ENCODE assay signal across 11 cellular contexts in genomic region chr2:9737053-9737875, GRCh38.
DNase-seq lines count a peak whose midpoint lies in the region; FAIRE-seq and TF ChIP-seq lines count a peak whose summit lies in the region.
"Had no signal": no experiment of that assay in that cellular context is flagged by ENCODE, and none has a peak within 500 bp of the region (broad histone marks: within the 10 kb centered on the region; RNA-seq: fewer than 3 reads in every experiment).

No MANE protein-coding gene starts in this region.

- H3K4me1 ChIP-seq in small intestine (ENCODE audit: control insufficient read depth in 2 of 2, insufficient read depth in 1 of 2, low read depth in 1 of 2, low read length in 1 of 2), result peaks cover 0 to 5% of the 10 kb centered on the region in 2 donors

- intact Hi-C loops in posterior vena cava (cut with DNase I), result no loop called here

- no peaks in the 10 kb centered on the region for H3K36me3 ChIP-seq in small intestine (ENCODE audit: control insufficient read depth in 2 of 2, insufficient read depth in 2 of 2, low read length in 2 of 2)
- H3K36me3 ChIP-seq: Peyer's patch had no signal

- TF ChIP-seq CTCF in AG10803 (conservative IDR thresholded peaks at IDR 0.05; ENCODE audit: low read length), result 0 out of 2 replicates have a peak, but pooled peaks have one; percentile 3
- TF ChIP-seq CTCF in GM10248 (IDR thresholded peaks at IDR 0.05; ENCODE audit: control extremely low read depth, extremely low read depth, low read depth, missing control alignments), result peak; percentile 18

- H3K4me3 ChIP-seq in AG10803 (ENCODE audit: low read length), result no peak overlapping the region
- no peak overlapping the region for H3K4me3 ChIP-seq in small intestine (ENCODE audit: low read depth in 1 of 2, low read length in 2 of 2)
- H3K4me3 ChIP-seq: Peyer's patch had no signal

- H3K9me3 ChIP-seq in small intestine (ENCODE audit: control insufficient read depth, low read depth), result peaks cover 2% of the 10 kb centered on the region
- H3K9me3 ChIP-seq: Peyer's patch had no signal

- FAIRE-seq in RCC 7860 (lab: Jason Lieb, UNC), result no peak
- no peak for FAIRE-seq in GM12891 (lab: Jason Lieb, UNC)
- FAIRE-seq in small intestine (lab: Jason Lieb, UNC), result no peak
- FAIRE-seq: colon had no signal

- peak; percentile 21 for DNase-seq in AG10803 (ENCODE audit: low read depth)
- peak; percentile 86 for DNase-seq in GM10248 (ENCODE audit: extremely low spot score)
- peak; percentile 22 for DNase-seq in RCC 7860 (ENCODE audit: low spot score)
- peak; percentile 40 for DNase-seq in epidermal melanocyte (ENCODE audit: insufficient read length, low spot score)
- DNase-seq in GM12891 (ENCODE audit: insufficient read length, low spot score), result no peak
- no peak for DNase-seq in NCI-H226
- DNase-seq in posterior vena cava (ENCODE audit: low spot score), result no peak
- no peak for DNase-seq in small intestine
- DNase-seq: GOT3, Peyer's patch had no signal

- no peak overlapping the region for H3K27ac ChIP-seq in small intestine (ENCODE audit: low read depth in 1 of 2, low read length in 1 of 2)

- TF ChIP-seq POLR2A in GM12891 (IDR thresholded peaks at IDR 0.05; ENCODE audit: low read depth, low read length), result no peak

- CTCF ChIA-PET in GM10248 (lab: Yijun Ruan, JAX), result interaction anchor here (1.0 to 1.7 kb wide), 5 partner anchors 9 to 34 kb away, joined by 3 to 6 read pairs (median 5); no protein-coding TSS in a partner anchor

- POLR2A ChIA-PET in GM10248 (lab: Yijun Ruan, JAX), result no interaction called here

- WGBS in small intestine, 3 donors, result 69 to 85% (median 70%) methylated on average over 8 to 9 of the region's 9 CpGs

- no peaks in the 10 kb centered on the region for H3K27me3 ChIP-seq in small intestine (ENCODE audit: control insufficient read depth in 2 of 2, insufficient read depth in 2 of 2, low read length in 2 of 2)
- H3K27me3 ChIP-seq: Peyer's patch had no signal

TF ChIP-seq in GM12891, 5 proteins besides CTCF, POLR2A, EP300 and RAD21:
- TF ChIP-seq TAF1 (IDR thresholded peaks at IDR 0.05; ENCODE audit: low read depth, low read length) (no peak), SPI1 (IDR thresholded peaks at IDR 0.05; ENCODE audit: low read depth, low read length) (no peak), POU2F2 (IDR thresholded peaks at IDR 0.05; ENCODE audit: low read depth, low read length) (no peak), POLR2AphosphoS5 (IDR thresholded peaks at IDR 0.05; ENCODE audit: low read depth, low read length) (no peak), PAX5 (IDR thresholded peaks at IDR 0.05; ENCODE audit: insufficient read depth, low read length, severe bottlenecking) (no peak)

Comparison
In these comparisons a context has a peak if more than half of its experiments do, and no peak if none do; other contexts are left out.
1. DNase-seq: peak in AG10803 (single experiment), GM10248 (single experiment), RCC 7860 (single experiment) and epidermal melanocyte (single experiment); none in GM12891 (single experiment), NCI-H226 (single experiment), posterior vena cava (single experiment) and small intestine (single experiment).